In the genomic region with DNA sequence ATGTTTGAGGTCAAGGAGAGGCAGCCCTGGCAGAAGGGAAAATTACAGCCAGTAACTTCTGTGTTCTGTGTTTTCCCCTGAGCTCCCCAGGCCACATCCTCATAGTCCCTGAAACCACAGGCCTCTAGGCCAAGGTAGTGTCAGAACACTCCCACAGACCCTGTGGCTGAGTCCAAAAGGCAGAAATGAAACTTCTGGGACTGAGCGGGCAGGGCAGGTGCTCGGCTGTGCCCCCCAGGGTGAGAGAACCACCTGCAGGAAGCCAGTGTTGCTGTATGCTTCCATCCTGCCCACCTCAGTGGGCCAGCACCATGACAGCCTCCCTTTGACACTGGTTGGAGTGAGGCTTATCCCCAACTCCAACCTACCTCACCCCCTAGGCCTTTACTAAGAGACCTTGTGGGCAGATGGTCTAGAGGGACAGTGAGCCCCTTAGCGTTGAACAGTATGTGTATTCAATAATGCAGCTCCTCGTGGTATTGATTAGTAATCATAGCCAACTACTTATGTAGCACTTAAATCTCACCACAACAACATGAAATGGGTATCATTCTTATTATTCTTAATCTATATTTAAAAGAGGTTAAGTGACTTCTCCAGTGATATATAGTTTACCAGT, we compare ENCODE assay signal across 8 cellular contexts. TPM values are rescaled to one million over a fixed set of nuclear protein-coding genes. Genes with fewer than 3 reads are reported as not detected.
DNase-seq lines count a peak whose midpoint lies in the region; ATAC-seq and TF ChIP-seq lines count a peak whose summit lies in the region.

No MANE protein-coding gene starts in this region.

- H3K4me1 ChIP-seq in gastrocnemius medialis = no peaks in the 10 kb centered on the region

- H3K27ac ChIP-seq in gastrocnemius medialis = no peak overlapping the region

- ATAC-seq in GM19397 (IDR thresholded peaks at IDR 0.05; ENCODE audit: unreplicated experiment) (peak; percentile 93), HG03280 (IDR thresholded peaks at IDR 0.05; ENCODE audit: unreplicated experiment) (peak; percentile 69), left lobe of liver (no peak), gastrocnemius medialis (no peak)
- ATAC-seq in activated T-helper 17 cell treated with anti-CD3 and anti-CD28 coated beads, Interleukin-2, amount 50 U/mL, for 72 hours (replicated peaks) = peak; percentile 90

- no peak for TF ChIP-seq CTCF in gastrocnemius medialis (IDR thresholded peaks at IDR 0.05 in 4 of 5, conservative IDR thresholded peaks at IDR 0.05 in 1 of 5)

- in situ Hi-C loops in gastrocnemius medialis (cut with MboI; ENCODE audit: low sequenced_read_pairs in 4 of 4) = no loop called here

- intact Hi-C loops in gastrocnemius medialis (cut with DNase I; ENCODE audit: low total_unique reads) = no loop called here

- TF ChIP-seq POLR2A in gastrocnemius medialis (IDR thresholded peaks at IDR 0.05) = no peak

- H3K4me1 Mint-ChIP-seq in activated T-helper 17 cell treated with anti-CD3 and anti-CD28 coated beads, Interleukin-2, amount 50 U/mL, for 72 hours = peaks cover 26% of the 10 kb centered on the region

- no peaks in the 10 kb centered on the region for H3K27me3 Mint-ChIP-seq in activated T-helper 17 cell treated with anti-CD3 and anti-CD28 coated beads, Interleukin-2, amount 50 U/mL, for 72 hours

- H3K4me3 Mint-ChIP-seq in activated T-helper 17 cell treated with anti-CD3 and anti-CD28 coated beads, Interleukin-2, amount 50 U/mL, for 72 hours = no peak overlapping the region

- DNase-seq in GDM1 (lab: John Stamatoyannopoulos, UW) (peak; percentile 84), left lobe of liver (ENCODE audit: low spot score) (no peak), gastrocnemius medialis (no peak), DMS153 (lab: John Stamatoyannopoulos, UW) (no peak), HPDE6-E6E7 (ENCODE audit: extremely low spot score) (no peak)

- peaks cover 86% of the 10 kb centered on the region for H3K36me3 Mint-ChIP-seq in activated T-helper 17 cell treated with anti-CD3 and anti-CD28 coated beads, Interleukin-2, amount 50 U/mL, for 72 hours (ENCODE audit: low read depth)

- no peaks in the 10 kb centered on the region for H3K36me3 ChIP-seq in gastrocnemius medialis

- H3K27me3 ChIP-seq in gastrocnemius medialis = no peaks in the 10 kb centered on the region

- H3K27ac Mint-ChIP-seq in activated T-helper 17 cell treated with anti-CD3 and anti-CD28 coated beads, Interleukin-2, amount 50 U/mL, for 72 hours = peak overlapping the region; percentile 17

- peaks cover 7% of the 10 kb centered on the region for H3K9me3 Mint-ChIP-seq in activated T-helper 17 cell treated with anti-CD3 and anti-CD28 coated beads, Interleukin-2, amount 50 U/mL, for 72 hours

- H3K4me3 ChIP-seq in gastrocnemius medialis = no peak overlapping the region

- H3K9me3 ChIP-seq in gastrocnemius medialis = no peaks in the 10 kb centered on the region

RNA-seq across cellular contexts. Expression of a gene that starts 30.3 kb away (rescaled TPM):
- total RNA-seq in activated T-helper 17 cell treated with anti-CD3 and anti-CD28 coated beads, Interleukin-2, amount 50 U/mL, for 72 hours = 10 to 100 TPM; 21.6 to 25.7 TPM
- 0.73 TPM for total RNA-seq in left lobe of liver
- 1 to 10 TPM in 1 of 4 donors, under 1 TPM in 3; 0.51 to 1.4 (median 0.83) TPM for total RNA-seq in gastrocnemius medialis

Comparison
In these comparisons a context has a peak if more than half of its experiments do, and no peak if none do; other contexts are left out.
1. ATAC-seq: peak in GM19397 (single experiment), HG03280 (single experiment) and activated T-helper 17 cell treated with anti-CD3 and anti-CD28 coated beads, Interleukin-2, amount 50 U/mL, for 72 hours (single experiment); none in left lobe of liver (single experiment) and gastrocnemius medialis (0 of 2).
2. RNA of a gene that starts 30.3 kb away (total RNA-seq): 21.6 to 25.7 TPM in activated T-helper 17 cell treated with anti-CD3 and anti-CD28 coated beads, Interleukin-2, amount 50 U/mL, for 72 hours; 0.51 to 1.4 TPM in gastrocnemius medialis and 0.73 TPM in left lobe of liver (single experiment); every median in the first group is over 4 times any median in the second.